ENCODE assay signal across 22 cellular contexts in the genomic region with DNA sequence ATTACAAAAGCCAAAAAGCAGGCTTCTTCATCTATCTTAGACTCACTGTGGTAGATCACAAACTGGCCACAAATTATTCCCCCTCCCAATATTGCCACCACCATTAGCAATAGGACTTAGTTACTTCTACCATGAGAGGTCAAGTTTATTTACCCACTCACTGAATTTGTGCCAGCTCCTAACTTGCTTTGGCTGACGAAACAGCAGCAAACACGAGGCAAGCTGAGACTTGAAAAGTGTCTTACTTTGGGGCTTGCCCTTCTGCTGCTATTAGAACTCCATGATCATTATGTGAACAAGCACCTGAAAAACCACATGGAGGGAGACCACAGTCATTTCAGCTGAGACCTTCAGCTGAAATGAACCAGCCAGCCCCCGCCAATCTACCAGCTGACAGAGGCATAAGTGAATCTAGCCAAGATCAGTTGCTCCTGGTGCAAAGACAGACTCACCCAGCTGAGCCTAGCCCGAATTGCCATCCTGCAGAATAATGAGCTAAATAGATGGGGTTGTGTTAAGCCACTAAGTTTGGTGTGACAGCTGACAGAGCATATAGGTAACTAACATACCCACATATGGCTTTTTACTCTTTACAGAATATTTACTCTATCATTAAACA. TPM values are rescaled to one million over a fixed set of nuclear protein-coding genes. Genes with fewer than 3 reads are reported as not detected.
DNase-seq lines count a peak whose midpoint lies in the region; ATAC-seq and TF ChIP-seq lines count a peak whose summit lies in the region.
"Had no signal": no experiment of that assay in that cellular context is flagged by ENCODE, and none has a peak within 500 bp of the region (broad histone marks: within the 10 kb centered on the region; RNA-seq: fewer than 3 reads in every experiment).

No MANE protein-coding gene starts in this region.

- ATAC-seq in RWPE2 (ENCODE audit: low read depth), result peak; percentile 86
- ATAC-seq in left lobe of liver, result peak; percentile 67
- no peak for ATAC-seq in GM19324 (IDR thresholded peaks at IDR 0.05; ENCODE audit: low FRiP score, unreplicated experiment)
- ATAC-seq: natural killer cell, right cardiac atrium had no signal

- H3K27ac ChIP-seq in RWPE2 (ENCODE audit: poor library complexity, severe bottlenecking), result no peak overlapping the region
- H3K27ac ChIP-seq: BLaER1 treated with 17β-estradiol and CSF1 and Interleukin-3, amounts not matched to agents 10 nM and 100 nM; coronary artery; stomach; transverse colon had no signal

- H3K9me3 ChIP-seq in RWPE2 (ENCODE audit: severe bottlenecking), result no peaks in the 10 kb centered on the region
- H3K9me3 ChIP-seq: HAP-1, stomach, transverse colon had no signal

- H3K4me1 ChIP-seq in RWPE2 (ENCODE audit: insufficient read depth, poor library complexity, severe bottlenecking), result peaks cover 27% of the 10 kb centered on the region
- H3K4me1 ChIP-seq: HAP-1 had no signal

- TF ChIP-seq CTCF in RWPE2 (IDR thresholded peaks at IDR 0.05; ENCODE audit: poor library complexity, severe bottlenecking), result no peak

- H3K27me3 ChIP-seq in RWPE2 (ENCODE audit: insufficient read depth, poor library complexity, severe bottlenecking), result no peaks in the 10 kb centered on the region
- H3K27me3 ChIP-seq: BLaER1 treated with 17β-estradiol and CSF1 and Interleukin-3, amounts not matched to agents 10 nM and 100 nM; stomach; transverse colon had no signal

- peaks cover 66% of the 10 kb centered on the region for H3K36me3 ChIP-seq in RWPE2 (ENCODE audit: low read depth)

- peak; percentile 44 for DNase-seq in COR-L47 (lab: John Stamatoyannopoulos, UW)
- DNase-seq in NCI-H1105 treated with DMSO at 0.1 percent for 48 hours (lab: John Stamatoyannopoulos, UW), result peak; percentile 87
- DNase-seq in RWPE2 (ENCODE audit: low spot score), result no peak
- no peak for DNase-seq in left lobe of liver (ENCODE audit: low spot score)
- DNase-seq in effector CD4-positive, alpha-beta T cell, result no peak
- no peak for DNase-seq in central memory CD4-positive, alpha-beta T cell
- DNase-seq in germinal center (ENCODE audit: low spot score), result no peak
- DNase-seq: activated B cell treated with CpG ODN at 0.5 μM for 24 hours; activated CD4-positive, alpha-beta memory T cell treated with anti-CD3 and anti-CD28 coated beads, Interleukin-2, amount 10 ng/mL, durations not matched to agents 7 days and 5 days; activated effector memory CD4-positive, alpha-beta T cell treated with Interleukin-2 at 50 U/mL for 16 hours; glutamatergic neuron; natural killer cell; NCI-H1694 treated with DMSO at 0.1 percent for 48 hours; NCI-H524; right cardiac atrium; stomach; T1000; transverse colon had no signal

- H3K4me3 ChIP-seq in RWPE2 (ENCODE audit: severe bottlenecking), result no peak overlapping the region
- H3K4me3 ChIP-seq: BLaER1 treated with 17β-estradiol and CSF1 and Interleukin-3, amounts not matched to agents 10 nM and 100 nM; coronary artery; HAP-1; stomach; transverse colon had no signal

RNA-seq across cellular contexts. Expression of a gene that starts 5.7 kb away (rescaled TPM):
- total RNA-seq in left lobe of liver, result 14.5 TPM

Comparison
In these comparisons a context has a peak if more than half of its experiments do, and no peak if none do; other contexts are left out.
1. DNase-seq: peak in COR-L47 (single experiment) and NCI-H1105 treated with DMSO at 0.1 percent for 48 hours (single experiment); none in RWPE2 (single experiment), left lobe of liver (single experiment), effector CD4-positive, alpha-beta T cell (single experiment), central memory CD4-positive, alpha-beta T cell (single experiment) and germinal center (single experiment).